20 cellular contexts compared by ENCODE assay signal in genomic region chr19:57096640-57097361, GRCh38. TPM values are rescaled to one million over a fixed set of nuclear protein-coding genes. Genes with fewer than 3 reads are reported as not detected.
"Had no signal": no experiment of that assay in that cellular context is flagged by ENCODE, and none has a peak within 500 bp of the region (broad histone marks: within the 10 kb centered on the region; RNA-seq: fewer than 3 reads in every experiment).

No MANE protein-coding gene starts in this region.

- H3K27ac ChIP-seq: adrenal gland, epithelial cell of prostate, upper lobe of left lung had no signal

- H3K27ac Mint-ChIP-seq: activated naive CD4-positive, alpha-beta T cell treated with anti-CD3 and anti-CD28 coated beads, Interleukin-2, amount 10 ng/mL, durations not matched to agents 7 days and 5 days; activated T-helper 2 cell treated with anti-CD3 and anti-CD28 coated beads, Interferon-gamma antibody, Interleukin-2, Interleukin-4, amounts not matched to agents 10 μg/mL and 5 μg/mL and 100 μg/mL, durations not matched to agents 14 hours and 24 hours and 36 hours; memory B cell; nephron progenitor cell; stimulated activated naive B cell treated with anti-CD40 and anti-IgM and Interleukin-4, amounts not matched to agents 10 μg/mL and 1 μg/mL and 100 μg/mL, for 72 hours; T-helper 17 cell had no signal

- DNase-seq: activated CD4-positive, alpha-beta T cell treated with anti-CD3 and anti-CD28 coated beads, Interleukin-2, amount 50 U/mL, for 1 hour; activated CD4-positive, CD25-positive, alpha-beta regulatory T cell; activated naive CD4-positive, alpha-beta T cell treated with anti-CD3 and anti-CD28 coated beads, Interleukin-2, amount 10 ng/mL, durations not matched to agents 7 days and 5 days; adrenal gland; central memory CD4-positive, alpha-beta T cell; cortex of kidney; effector memory CD4-positive, alpha-beta T cell; hippocampal formation; left colon; nephron progenitor cell; stimulated activated CD4-positive, alpha-beta T cell treated with anti-CD3 and anti-CD28 coated beads, Interleukin-2, amount 100 ng/mL, for 24 hours; stimulated activated naive B cell treated with anti-CD40 and anti-IgM and Interleukin-4, amounts not matched to agents 10 μg/mL and 1 μg/mL and 100 μg/mL, for 72 hours; substantia nigra; T-helper 17 cell; upper lobe of left lung had no signal

- H3K36me3 Mint-ChIP-seq: activated naive CD4-positive, alpha-beta T cell treated with anti-CD3 and anti-CD28 coated beads, Interleukin-2, amount 10 ng/mL, durations not matched to agents 7 days and 5 days; stimulated activated naive B cell treated with anti-CD40 and anti-IgM and Interleukin-4, amounts not matched to agents 10 μg/mL and 1 μg/mL and 100 μg/mL, for 72 hours had no signal

- H3K9me3 ChIP-seq: adrenal gland, upper lobe of left lung had no signal

- ATAC-seq: left colon; sciatic nerve; stimulated activated naive B cell treated with anti-CD40 and anti-IgM and Interleukin-4, amounts not matched to agents 10 μg/mL and 1 μg/mL and 100 μg/mL, for 72 hours; T-helper 17 cell had no signal

- H3K4me3 Mint-ChIP-seq: activated naive CD4-positive, alpha-beta T cell treated with anti-CD3 and anti-CD28 coated beads, Interleukin-2, amount 10 ng/mL, durations not matched to agents 7 days and 5 days; memory B cell; nephron progenitor cell; stimulated activated naive B cell treated with anti-CD40 and anti-IgM and Interleukin-4, amounts not matched to agents 10 μg/mL and 1 μg/mL and 100 μg/mL, for 72 hours; T-helper 17 cell had no signal

- H3K36me3 ChIP-seq: adrenal gland, upper lobe of left lung had no signal

- H3K27me3 ChIP-seq: adrenal gland, upper lobe of left lung had no signal

- H3K4me1 ChIP-seq: adrenal gland, upper lobe of left lung had no signal

- H3K27me3 Mint-ChIP-seq: activated naive CD4-positive, alpha-beta T cell treated with anti-CD3 and anti-CD28 coated beads, Interleukin-2, amount 10 ng/mL, durations not matched to agents 7 days and 5 days had no signal

- H3K4me1 Mint-ChIP-seq: activated naive CD4-positive, alpha-beta T cell treated with anti-CD3 and anti-CD28 coated beads, Interleukin-2, amount 10 ng/mL, durations not matched to agents 7 days and 5 days; memory B cell; nephron progenitor cell; T-helper 17 cell had no signal

- H3K4me3 ChIP-seq: adrenal gland, upper lobe of left lung had no signal

RNA-seq across cellular contexts. Expression of gene USP29, which starts 23.0 kb away (rescaled TPM):
- total RNA-seq: activated T-helper 2 cell treated with anti-CD3 and anti-CD28 coated beads, Interferon-gamma antibody, Interleukin-2, Interleukin-4, amounts not matched to agents 10 μg/mL and 5 μg/mL and 100 μg/mL, durations not matched to agents 14 hours and 24 hours and 36 hours; adrenal gland; glomerular endothelial cell; left colon; sciatic nerve; T-helper 17 cell; upper lobe of left lung had no signal
- polyA plus RNA-seq: adrenal gland had no signal

RNA-seq across cellular contexts. Expression of gene ZIM3, which starts 48.2 kb away (rescaled TPM):
- total RNA-seq: activated T-helper 2 cell treated with anti-CD3 and anti-CD28 coated beads, Interferon-gamma antibody, Interleukin-2, Interleukin-4, amounts not matched to agents 10 μg/mL and 5 μg/mL and 100 μg/mL, durations not matched to agents 14 hours and 24 hours and 36 hours; adrenal gland; glomerular endothelial cell; left colon; sciatic nerve; T-helper 17 cell; upper lobe of left lung had no signal
- polyA plus RNA-seq: adrenal gland had no signal
